In the genomic region with DNA sequence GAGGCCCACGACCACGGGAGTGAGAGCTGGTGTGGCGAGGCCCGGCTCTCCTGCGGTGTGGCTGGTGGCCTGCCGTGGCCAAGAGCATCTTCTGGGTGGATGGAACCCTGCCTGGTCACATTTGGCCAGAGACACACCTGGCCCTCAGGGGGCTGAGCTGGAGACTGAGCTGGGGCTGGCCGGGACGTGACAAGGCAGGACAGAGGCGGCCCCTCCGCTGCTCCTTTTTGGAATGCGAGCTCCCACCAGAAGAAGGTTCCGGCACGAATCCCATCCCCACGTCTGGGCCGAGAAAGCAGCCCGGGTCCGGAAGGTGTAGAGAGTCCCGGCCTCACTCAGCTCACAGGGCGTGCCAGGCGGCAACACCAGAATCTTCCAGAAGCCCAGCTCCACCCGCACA, we compare ENCODE assay signal across 19 cellular contexts. TPM values are rescaled to one million over a fixed set of nuclear protein-coding genes. Genes with fewer than 3 reads are reported as not detected.
DNase-seq lines count a peak whose midpoint lies in the region; ATAC-seq, FAIRE-seq and TF ChIP-seq lines count a peak whose summit lies in the region.
"Had no signal": no experiment of that assay in that cellular context is flagged by ENCODE, and none has a peak within 500 bp of the region (broad histone marks: within the 10 kb centered on the region; RNA-seq: fewer than 3 reads in every experiment).

No MANE protein-coding gene starts in this region.

- no peak overlapping the region for H2AK5ac ChIP-seq in IMR-90 (ENCODE audit: low read depth, low read length)

- H3K27me3 ChIP-seq in IMR-90 (ENCODE audit: control insufficient read depth, insufficient read depth, low read length): no peaks in the 10 kb centered on the region
- peaks cover 0 to 11% of the 10 kb centered on the region in 2 experiments; a peak in 1 of 5 replicates for H3K27me3 ChIP-seq in HepG2 (ENCODE audit: control insufficient read depth in 1 of 2, insufficient read depth in 2 of 2, low read length in 2 of 2)
- no peaks in the 10 kb centered on the region for H3K27me3 ChIP-seq in CD4-positive, alpha-beta memory T cell (ENCODE audit: insufficient read depth, low read length)

- H3K9ac ChIP-seq in IMR-90 (ENCODE audit: low read depth, low read length) (no peak overlapping the region), HepG2 (ENCODE audit: insufficient read depth, low read depth, low read length) (no peak overlapping the region)

- H4K5ac ChIP-seq in IMR-90 (ENCODE audit: low read depth, low read length): no peak overlapping the region

- no peaks in the 10 kb centered on the region for H3K79me1 ChIP-seq in IMR-90 (ENCODE audit: low read depth in 1 of 2, low read length in 2 of 2)

- H4K20me1 ChIP-seq in IMR-90 (ENCODE audit: insufficient read depth, low read length) (no peaks in the 10 kb centered on the region), HepG2 (ENCODE audit: insufficient read depth, low read length) (no peaks in the 10 kb centered on the region)

- no peak overlapping the region for H3K27ac ChIP-seq in IMR-90 (ENCODE audit: insufficient read depth, low read length)
- H3K27ac ChIP-seq in HepG2 (ENCODE audit: extremely low read length, insufficient read depth, low read length): no peak overlapping the region
- H3K27ac ChIP-seq in CD4-positive, alpha-beta memory T cell (ENCODE audit: low read depth, low read length): no peak overlapping the region
- H3K27ac ChIP-seq: C4-2B, SK-N-MC had no signal

- no peaks in the 10 kb centered on the region for H3K9me3 ChIP-seq in IMR-90 (ENCODE audit: control insufficient read depth, insufficient read depth, low read length)
- no peaks in the 10 kb centered on the region for H3K9me3 ChIP-seq in HepG2 (ENCODE audit: low read length)
- H3K9me3 ChIP-seq in CD4-positive, alpha-beta memory T cell (ENCODE audit: control insufficient read depth in 1 of 2, low read length in 2 of 2): no peaks in the 10 kb centered on the region

- no peak overlapping the region for H3K18ac ChIP-seq in IMR-90 (ENCODE audit: low read depth, low read length)

- BruUV-seq in IMR-90 (replicated peaks; lab: Mats Ljungman, UMichigan) (no TSS peak), HepG2 (replicated peaks; lab: Mats Ljungman, UMichigan) (no TSS peak)

- no peak overlapping the region for H3K4me3 ChIP-seq in IMR-90 (ENCODE audit: insufficient read depth, low read depth, low read length)
- no peak overlapping the region for H3K4me3 ChIP-seq in HepG2 (replicated peaks in 1 of 3; ENCODE audit: insufficient read depth in 1 of 3, low read depth in 2 of 3, low read length in 3 of 3)
- H3K4me3 ChIP-seq in CD4-positive, alpha-beta memory T cell (ENCODE audit: low read length in 2 of 2): no peak overlapping the region
- H3K4me3 ChIP-seq: SK-N-MC had no signal

- H4K8ac ChIP-seq in IMR-90 (ENCODE audit: low read depth in 2 of 2, low read length in 2 of 2): no peak overlapping the region

- no peak for TF ChIP-seq EP300 in HepG2 (IDR thresholded peaks at IDR 0.05; ENCODE audit: low read depth in 2 of 2, low read length in 2 of 2)
- no peak for TF ChIP-seq EP300 in HepG2 (CRISPR knock-in tag; IDR thresholded peaks at IDR 0.05; ENCODE audit: borderline replicate concordance)

- no peak overlapping the region for H2BK5ac ChIP-seq in IMR-90 (ENCODE audit: low read depth, low read length, poor library complexity, severe bottlenecking)

- DNase-seq in IMR-90 (no peak), HepG2 (ENCODE audit: low spot score) (no peak), retina (peak; percentile 6)
- DNase-seq in CD4-positive, alpha-beta memory T cell: no peak
- DNase-seq: ACHN, H9, KG1, NCI-H1105 treated with DMSO at 0.1 percent for 48 hours, NCI-H1694 treated with DMSO at 0.1 percent for 48 hours, NCI-H510A, NCI-H748 treated with DMSO at 0.1 percent for 48 hours, OCI-M1, SHP77 had no signal

- H3K23ac ChIP-seq in IMR-90 (ENCODE audit: low read depth, low read length): no peak overlapping the region

- peaks cover 8% of the 10 kb centered on the region for H3K4me1 ChIP-seq in IMR-90 (ENCODE audit: control insufficient read depth, insufficient read depth, low read length)
- H3K4me1 ChIP-seq in HepG2 (ENCODE audit: insufficient read depth, low read length): peaks cover 28% of the 10 kb centered on the region
- H3K4me1 ChIP-seq in CD4-positive, alpha-beta memory T cell (ENCODE audit: insufficient read depth, low read length): peaks cover 12% of the 10 kb centered on the region

- peak overlapping the region; percentile 63 for H2AK9ac ChIP-seq in IMR-90 (replicated peaks; ENCODE audit: low read depth, low read length, poor library complexity)

- intact Hi-C loops in IMR-90 (cut with micrococcal nuclease): no loop called here
- intact Hi-C loops in HepG2 (cut with micrococcal nuclease; ENCODE audit: unreplicated experiment): no loop called here
- intact Hi-C loops in CD4-positive, alpha-beta memory T cell (cut with micrococcal nuclease): no loop called here

- no peaks in the 10 kb centered on the region for H3K79me2 ChIP-seq in HepG2 (ENCODE audit: insufficient read depth, low read length)

- no peak for TF ChIP-seq POLR2A in IMR-90 (IDR thresholded peaks at IDR 0.05; ENCODE audit: low read depth, low read length)
- no peak for TF ChIP-seq POLR2A in HepG2 (IDR thresholded peaks at IDR 0.05; ENCODE audit: insufficient read depth in 1 of 2, low read depth in 2 of 2, low read length in 2 of 2)

- H3K4ac ChIP-seq in IMR-90 (ENCODE audit: low read depth, low read length): no peak overlapping the region

- 100% methylated on average over 7 of the region's 21 CpGs; no CpG with 5 or more reads in 1 of the 2 experiments for WGBS in IMR-90 (ENCODE audit: extremely low coverage in 2 of 2, insufficient read length in 1 of 2), 2 experiments
- 89% methylated on average over 19 of the region's 21 CpGs for WGBS in HepG2 (ENCODE audit: low lambda C conversion rate)

- H2BK20ac ChIP-seq in IMR-90 (ENCODE audit: low read depth, low read length): no peak overlapping the region

- no peak for ATAC-seq in IMR-90 (ENCODE audit: low read depth)
- no peak for ATAC-seq in activated T-helper 17 cell treated with anti-CD3 and anti-CD28 coated beads, Interleukin-2, amount 50 U/mL, for 72 hours (replicated peaks)
- ATAC-seq in HepG2: no peak
- ATAC-seq in HG03196 (IDR thresholded peaks at IDR 0.05; ENCODE audit: unreplicated experiment): no peak
- no peak for ATAC-seq in HG03442 (IDR thresholded peaks at IDR 0.05; ENCODE audit: unreplicated experiment)

- CTCF ChIA-PET in IMR-90 (lab: Yijun Ruan, JAX): no interaction called here
- CTCF ChIA-PET in HepG2 (lab: Yijun Ruan, JAX; ENCODE audit: low intra/inter-chr PET ratio, low total read pairs): no interaction called here
- CTCF ChIA-PET in CD4-positive, alpha-beta memory T cell (lab: Charles Lee; ENCODE audit: partially characterized antibody): no interaction called here

- POLR2A ChIA-PET in IMR-90 (lab: Charles Lee; ENCODE audit: unreplicated experiment) (interaction anchor here (0.5 kb wide), 1 partner anchor 887 kb away, joined by 21 read pairs; no protein-coding TSS in a partner anchor), HepG2 (lab: Yijun Ruan, JAX) (no interaction called here)
- POLR2A ChIA-PET in CD4-positive, alpha-beta memory T cell (lab: Charles Lee; ENCODE audit: partially characterized antibody): interaction anchor here (1.0 kb wide), 1 partner anchor 112 kb away, joined by 3 read pairs; no protein-coding TSS in a partner anchor

- H3K56ac ChIP-seq in IMR-90 (ENCODE audit: extremely low read depth, insufficient read depth, low read length): no peak overlapping the region

- H3K9me1 ChIP-seq in IMR-90 (ENCODE audit: insufficient read depth, low read length): peaks cover 7% of the 10 kb centered on the region; the same call in 1 of the 2 replicates

- H4K91ac ChIP-seq in IMR-90 (ENCODE audit: insufficient read depth, low read depth, low read length): no peak overlapping the region

- H2BK120ac ChIP-seq in IMR-90 (ENCODE audit: low read depth, low read length): no peak overlapping the region

- H3K4me3 Mint-ChIP-seq in activated T-helper 17 cell treated with anti-CD3 and anti-CD28 coated beads, Interleukin-2, amount 50 U/mL, for 72 hours: peak overlapping the region; percentile 19
- H3K4me3 Mint-ChIP-seq in CD4-positive, alpha-beta memory T cell: no peak overlapping the region
- H3K4me3 Mint-ChIP-seq: H9 had no signal

- H3K9me3 Mint-ChIP-seq in activated T-helper 17 cell treated with anti-CD3 and anti-CD28 coated beads, Interleukin-2, amount 50 U/mL, for 72 hours: no peaks in the 10 kb centered on the region
- no peaks in the 10 kb centered on the region for H3K9me3 Mint-ChIP-seq in CD4-positive, alpha-beta memory T cell
- H3K9me3 Mint-ChIP-seq: H9 had no signal

- H3K27me3 Mint-ChIP-seq in activated T-helper 17 cell treated with anti-CD3 and anti-CD28 coated beads, Interleukin-2, amount 50 U/mL, for 72 hours: no peaks in the 10 kb centered on the region
- H3K27me3 Mint-ChIP-seq in CD4-positive, alpha-beta memory T cell: no peaks in the 10 kb centered on the region

- H3K4me1 Mint-ChIP-seq in activated T-helper 17 cell treated with anti-CD3 and anti-CD28 coated beads, Interleukin-2, amount 50 U/mL, for 72 hours: peaks cover 4% of the 10 kb centered on the region
- H3K4me1 Mint-ChIP-seq in CD4-positive, alpha-beta memory T cell: peaks cover 0 to 5% (median 2%) of the 10 kb centered on the region in 4 donors

- H3K14ac ChIP-seq in IMR-90 (replicated peaks; ENCODE audit: low read depth, low read length): no peak overlapping the region

- H3K4me2 ChIP-seq in IMR-90 (ENCODE audit: low read depth, low read length) (no peak overlapping the region), HepG2 (ENCODE audit: low read depth, low read length) (no peak overlapping the region)

- TF ChIP-seq CTCF in IMR-90 (conservative IDR thresholded peaks at IDR 0.05; ENCODE audit: low read depth, low read length) (no peak), HepG2 (CRISPR knock-in tag; IDR thresholded peaks at IDR 0.05) (no peak)

- no peak overlapping the region for H2BK15ac ChIP-seq in IMR-90 (ENCODE audit: low read depth, low read length)

- TF ChIP-seq RAD21 in IMR-90 (IDR thresholded peaks at IDR 0.05; ENCODE audit: low read length) (no peak), HepG2 (CRISPR knock-in tag; IDR thresholded peaks at IDR 0.05) (no peak)

- H3K36me3 ChIP-seq in IMR-90 (ENCODE audit: control insufficient read depth, insufficient read depth, low read length): peaks cover 3% of the 10 kb centered on the region; the same call in 1 of the 2 replicates
- peaks cover 3 to 7% of the 10 kb centered on the region in 2 experiments; a peak in 3 of 5 replicates for H3K36me3 ChIP-seq in HepG2 (replicated peaks in 1 of 2; ENCODE audit: control insufficient read depth in 1 of 2, insufficient read depth in 2 of 2, low read length in 2 of 2)
- H3K36me3 ChIP-seq in CD4-positive, alpha-beta memory T cell (ENCODE audit: insufficient read depth, low read length): no peaks in the 10 kb centered on the region

- H2AFZ ChIP-seq in IMR-90 (replicated peaks; ENCODE audit: low read length, poor library complexity) (no peak overlapping the region), HepG2 (ENCODE audit: low read length) (no peak overlapping the region)

- H3K27ac Mint-ChIP-seq in activated T-helper 17 cell treated with anti-CD3 and anti-CD28 coated beads, Interleukin-2, amount 50 U/mL, for 72 hours: peak overlapping the region; percentile 88
- no peak overlapping the region for H3K27ac Mint-ChIP-seq in CD4-positive, alpha-beta memory T cell

- peaks cover 78% of the 10 kb centered on the region for H3K36me3 Mint-ChIP-seq in activated T-helper 17 cell treated with anti-CD3 and anti-CD28 coated beads, Interleukin-2, amount 50 U/mL, for 72 hours (ENCODE audit: low read depth)
- H3K36me3 Mint-ChIP-seq in CD4-positive, alpha-beta memory T cell: peaks cover 0 to 14% of the 10 kb centered on the region in 2 donors

- no peak for FAIRE-seq in HepG2 (lab: Jason Lieb, UNC)
- FAIRE-seq: G401.6 had no signal

- in situ Hi-C loops in IMR-90 (cut with MboI; ENCODE audit: low sequenced_read_pairs) (no loop called here), HepG2 (cut with HindIII; ENCODE audit: extremely low pct_ligation_motif_present, low pct_unique_long_range_greater_than_20kb) (no loop called here)

- dilution Hi-C loops in IMR-90 (cut with HindIII; ENCODE audit: low sequenced_read_pairs, unreplicated experiment): no loop called here

RNA-seq across cellular contexts. Expression of a gene that starts 26.0 kb away (rescaled TPM):
- total RNA-seq in IMR-90 (2012; rRNA removed) (5.0 and 7.2 TPM in 2 replicates), HepG2 (2016; rRNA removed; fragmentation: Illumina TruSeq; extraction: Trizol) (24.2 and 24.6 TPM in 2 replicates)
- polyA plus RNA-seq in IMR-90 (2012; rRNA removed) (40.3 and 44.2 TPM in 2 replicates), HepG2 (2011; rRNA removed) (11.1 and 17.7 TPM in 2 replicates)
- polyA plus RNA-seq in IMR-90 (2012; cell fraction: cytosol; rRNA removed): 36.0 and 41.8 TPM in 2 replicates
- 18.8 and 27.5 TPM in 2 replicates for polyA plus RNA-seq in IMR-90 (2012; cell fraction: nucleus; rRNA removed; ENCODE audit: low replicate concordance)
- total RNA-seq in activated T-helper 17 cell treated with anti-CD3 and anti-CD28 coated beads, Interleukin-2, amount 50 U/mL, for 72 hours: 10 to 100 TPM; 17.2 to 19.8 TPM
- 5.9 and 6.6 TPM in 2 replicates for total RNA-seq in HepG2 (2016; cell fraction: cytosol; rRNA removed; fragmentation: Illumina TruSeq; extraction: Trizol; ENCODE audit: low read depth)
- 24.5 and 25.5 TPM in 2 replicates for total RNA-seq in HepG2 (2016; cell fraction: insoluble cytoplasmic fraction; rRNA removed; fragmentation: Illumina TruSeq; extraction: Trizol)
- 14.7 and 15.5 TPM in 2 replicates for total RNA-seq in HepG2 (2016; cell fraction: membrane; rRNA removed; fragmentation: Illumina TruSeq; extraction: Trizol)
- total RNA-seq in HepG2 (2016; cell fraction: nucleus; rRNA removed; fragmentation: Illumina TruSeq; extraction: Trizol): 12.8 and 13.9 TPM in 2 replicates
- polyA plus RNA-seq in HepG2 (2011; cell fraction: cytosol; rRNA removed): 14.2 and 21.6 TPM in 2 replicates
- polyA plus RNA-seq in HepG2 (2011; cell fraction: nucleus; rRNA removed): 31.7 and 32.3 TPM in 2 replicates
- 10.1 and 14.6 TPM in 2 replicates for polyA plus RNA-seq in HepG2 (2012)
- polyA plus RNA-seq in HepG2 (2016; cell fraction: cytosol; fragmentation: Illumina TruSeq; extraction: Trizol; ENCODE audit: low read depth): 8.4 and 9.7 TPM in 2 replicates
- 42.4 and 45.1 TPM in 2 replicates for polyA plus RNA-seq in HepG2 (2016; cell fraction: insoluble cytoplasmic fraction; fragmentation: Illumina TruSeq; extraction: Trizol; ENCODE audit: low read depth)
- 14.8 and 17.6 TPM in 2 replicates for polyA plus RNA-seq in HepG2 (2016; cell fraction: membrane; fragmentation: Illumina TruSeq; extraction: Trizol; ENCODE audit: low read depth)
- 34.7 and 37.8 TPM in 2 replicates for polyA plus RNA-seq in HepG2 (2016; cell fraction: nucleus; fragmentation: Illumina TruSeq; extraction: Trizol; ENCODE audit: insufficient read depth, low read depth)
- 6.7 and 18.8 TPM in 2 replicates for polyA minus RNA-seq in HepG2 (2011; rRNA and poly(A)+ RNA removed; ENCODE audit: low replicate concordance)
- polyA minus RNA-seq in HepG2 (2011; cell fraction: cytosol; rRNA and poly(A)+ RNA removed): 8.2 and 11.1 TPM in 2 replicates
- 20.0 and 22.4 TPM in 2 replicates for polyA minus RNA-seq in HepG2 (2011; cell fraction: nucleus; rRNA and poly(A)+ RNA removed)
- total RNA-seq in CD4-positive, alpha-beta memory T cell: 10 to 100 TPM; 41.4 to 42.3 TPM
- 10 to 100 TPM; 36.7 to 48.7 TPM for polyA plus RNA-seq in CD4-positive, alpha-beta memory T cell
